ENCODE assay signal across 8 cellular contexts in the genomic region with DNA sequence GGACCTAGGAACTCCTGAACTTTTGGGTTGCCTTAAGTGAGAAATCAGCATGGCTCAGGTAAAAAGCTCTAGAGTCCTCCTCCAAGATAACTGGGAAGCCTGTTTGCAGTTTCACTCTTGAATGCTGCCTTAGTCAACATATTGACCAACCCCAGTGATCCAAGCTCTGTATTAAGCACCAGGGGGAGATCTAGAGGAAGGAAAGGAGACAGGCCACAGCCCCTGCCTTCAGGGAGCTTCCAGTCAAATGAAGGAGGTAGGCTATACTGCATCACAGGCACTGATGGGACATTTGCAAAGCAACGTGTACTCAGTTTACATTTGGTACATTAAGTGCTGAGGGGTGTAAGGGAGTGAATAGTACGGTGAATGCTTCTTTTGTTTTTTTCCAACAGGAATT. TPM values are rescaled to one million over a fixed set of nuclear protein-coding genes. Genes with fewer than 3 reads are reported as not detected.
DNase-seq lines count a peak whose midpoint lies in the region; TF ChIP-seq lines count a peak whose summit lies in the region.

No MANE protein-coding gene starts in this region.

- no peak for DNase-seq in activated naive CD4-positive, alpha-beta T cell treated with anti-CD3 and anti-CD28 coated beads for 36 hours
- DNase-seq in activated naive CD4-positive, alpha-beta T cell (lab: John Stamatoyannopoulos, UW): no peak
- DNase-seq in kidney epithelial cell (ENCODE audit: low read depth) (no peak), tibial artery (no peak), activated gamma-delta T cell treated with Interleukin-2 at 50 U/mL for 16 hours (no peak), NCI-H524 (lab: John Stamatoyannopoulos, UW) (no peak), NCI-H524 treated with DMSO at 0.1 percent for 48 hours (lab: John Stamatoyannopoulos, UW) (no peak)

- H3K9me3 ChIP-seq in tibial artery: no peaks in the 10 kb centered on the region

- peak overlapping the region; percentile 80 for H3K4me3 ChIP-seq in kidney epithelial cell (ENCODE audit: low read depth, low read length)
- H3K4me3 ChIP-seq in tibial artery: peak overlapping the region; percentile 81 to 87

- no peaks in the 10 kb centered on the region for H3K9me3 Mint-ChIP-seq in activated naive CD4-positive, alpha-beta T cell treated with anti-CD3 and anti-CD28 coated beads for 36 hours
- H3K9me3 Mint-ChIP-seq in activated naive CD8-positive, alpha-beta T cell (ENCODE audit: low read depth): no peaks in the 10 kb centered on the region

- TF ChIP-seq CTCF in kidney epithelial cell (IDR thresholded peaks at IDR 0.05; ENCODE audit: insufficient read depth, low read length, poor library complexity, severe bottlenecking) (no peak), tibial artery (IDR thresholded peaks at IDR 0.05) (no peak)

- H3K27ac ChIP-seq in tibial artery: peak overlapping the region; percentile 85 to 91

- no peaks in the 10 kb centered on the region for H3K27me3 ChIP-seq in kidney epithelial cell (ENCODE audit: control insufficient read depth, insufficient read depth, low read length)
- H3K27me3 ChIP-seq in tibial artery: no peaks in the 10 kb centered on the region

- H3K36me3 ChIP-seq in kidney epithelial cell (ENCODE audit: control insufficient read depth, insufficient read depth, low read length) (peaks cover 5% of the 10 kb centered on the region), tibial artery (peaks cover 38 to 50% (median 40%) of the 10 kb centered on the region in 3 donors)

- H3K4me1 Mint-ChIP-seq in activated naive CD4-positive, alpha-beta T cell treated with anti-CD3 and anti-CD28 coated beads for 36 hours (ENCODE audit: low read depth): peaks cover 50% of the 10 kb centered on the region
- peaks cover 53% of the 10 kb centered on the region for H3K4me1 Mint-ChIP-seq in activated naive CD8-positive, alpha-beta T cell (ENCODE audit: low read depth)

- H3K36me3 Mint-ChIP-seq in activated naive CD4-positive, alpha-beta T cell treated with anti-CD3 and anti-CD28 coated beads for 36 hours (ENCODE audit: low read depth): peaks cover 30% of the 10 kb centered on the region
- peaks cover 8% of the 10 kb centered on the region for H3K36me3 Mint-ChIP-seq in activated naive CD8-positive, alpha-beta T cell

- no peaks in the 10 kb centered on the region for H3K27me3 Mint-ChIP-seq in activated naive CD4-positive, alpha-beta T cell treated with anti-CD3 and anti-CD28 coated beads for 36 hours (ENCODE audit: low read depth)
- H3K27me3 Mint-ChIP-seq in activated naive CD8-positive, alpha-beta T cell: no peaks in the 10 kb centered on the region

- H3K4me1 ChIP-seq in tibial artery: peaks cover 0 to 53% (median 42%) of the 10 kb centered on the region in 4 donors

- peak overlapping the region; percentile 87 for H3K4me3 Mint-ChIP-seq in activated naive CD4-positive, alpha-beta T cell treated with anti-CD3 and anti-CD28 coated beads for 36 hours
- peak overlapping the region; percentile 97 for H3K4me3 Mint-ChIP-seq in activated naive CD8-positive, alpha-beta T cell

- intact Hi-C loops in activated naive CD4-positive, alpha-beta T cell treated with anti-CD3 and anti-CD28 coated beads for 36 hours (cut with micrococcal nuclease): loop anchor here (5.0 to 10.0 kb wide), 3 partner anchors 135 to 493 kb away; a partner anchor contains a TSS
- intact Hi-C loops in tibial artery (cut with DNase I; ENCODE audit: low total_unique reads): no loop called here

- peak overlapping the region; percentile 96 for H3K27ac Mint-ChIP-seq in activated naive CD4-positive, alpha-beta T cell treated with anti-CD3 and anti-CD28 coated beads for 36 hours
- H3K27ac Mint-ChIP-seq in activated naive CD8-positive, alpha-beta T cell: peak overlapping the region; percentile 94

- CTCF ChIA-PET in activated naive CD4-positive, alpha-beta T cell treated with anti-CD3 and anti-CD28 coated beads for 36 hours (lab: Charles Lee): interaction anchor here (0.6 to 4.5 kb wide), 10 partner anchors 9 to 139 kb away, joined by 3 to 25 read pairs (median 4); a partner anchor contains a TSS

RNA-seq across cellular contexts. Expression of a gene that starts 1.2 kb away (rescaled TPM):
- 10 to 100 TPM; 31.5 to 32.3 TPM for total RNA-seq in activated naive CD4-positive, alpha-beta T cell treated with anti-CD3 and anti-CD28 coated beads for 36 hours
- 5.3 and 9.1 TPM in 2 replicates for total RNA-seq in kidney epithelial cell

RNA-seq across cellular contexts. Expression of a gene that starts 1.4 kb away (rescaled TPM):
- 10 to 100 TPM; 40.4 to 42.0 TPM for total RNA-seq in activated naive CD4-positive, alpha-beta T cell treated with anti-CD3 and anti-CD28 coated beads for 36 hours
- total RNA-seq in kidney epithelial cell: 9.1 and 9.9 TPM in 2 replicates

RNA-seq across cellular contexts. Expression of a gene that starts 25.1 kb away (rescaled TPM):
- 10 to 100 TPM; 32.3 to 32.5 TPM for total RNA-seq in activated naive CD4-positive, alpha-beta T cell treated with anti-CD3 and anti-CD28 coated beads for 36 hours
- total RNA-seq in kidney epithelial cell: 0.75 and 1.6 TPM in 2 replicates

RNA-seq across cellular contexts. Expression of a gene that starts 50.1 kb away (rescaled TPM):
- 1 to 10 TPM; 4.0 to 4.6 TPM for total RNA-seq in activated naive CD4-positive, alpha-beta T cell treated with anti-CD3 and anti-CD28 coated beads for 36 hours
- total RNA-seq in kidney epithelial cell: 6.1 and 6.9 TPM in 2 replicates

Comparison
In these comparisons a context has a peak if more than half of its experiments do, and no peak if none do; other contexts are left out.
1. RNA of a gene that starts 25.1 kb away (total RNA-seq): 32.3 to 32.5 TPM in activated naive CD4-positive, alpha-beta T cell treated with anti-CD3 and anti-CD28 coated beads for 36 hours; 0.75 to 1.6 TPM in kidney epithelial cell; every median in the first group is over 10 times any median in the second.